ENCODE assay signal across 1 cellular context in genomic region chr9:137275203-137275936, GRCh38.
TF ChIP-seq lines count a peak whose summit lies in the region.

No MANE protein-coding gene starts in this region.

TF ChIP-seq in HepG2, 621 proteins besides CTCF, POLR2A, EP300 and RAD21:
- no peak for TF ChIP-seq ZNF503 (CRISPR knock-in tag; IDR thresholded peaks at IDR 0.05)
- no peak for TF ChIP-seq CEBPB (IDR thresholded peaks at IDR 0.05; ENCODE audit: borderline replicate concordance, low read depth, low read length)
- peak; percentile 93 for TF ChIP-seq ZBTB33 (CRISPR knock-in tag; IDR thresholded peaks at IDR 0.05)
- TF ChIP-seq XRCC5 (optimal IDR thresholded peaks at IDR 0.05; ENCODE audit: low read length): peak; percentile 18
- peak; percentile 47 for TF ChIP-seq AGO2 (optimal IDR thresholded peaks at IDR 0.05; ENCODE audit: low read depth, low read length)
- peak; percentile 82; the same call in 1 of the 2 replicates for TF ChIP-seq HNRNPL (IDR thresholded peaks at IDR 0.05; ENCODE audit: low read depth, low read length)
TF ChIP-seq in HepG2: peak in this region for 4.
